In genomic region chrX:56763556-56764152, GRCh38 we compare ENCODE assay signal across 8 cellular contexts. TPM values are rescaled to one million over a fixed set of nuclear protein-coding genes. Genes with fewer than 3 reads are reported as not detected.
A peak's percentile ranks its signal among the peaks of the same experiment; 100 is the strongest.
DNase-seq lines count a peak whose midpoint lies in the region; ATAC-seq and TF ChIP-seq lines count a peak whose summit lies in the region.

No MANE protein-coding gene starts in this region.

- TF ChIP-seq CTCF in activated CD8-positive, alpha-beta T cell treated with anti-CD3 and anti-CD28 coated beads for 36 hours (IDR thresholded peaks at IDR 0.05) = no peak
- no peak for TF ChIP-seq CTCF in PC-9 (conservative IDR thresholded peaks at IDR 0.05)

- H3K9me2 ChIP-seq in PC-9 (ENCODE audit: insufficient read depth) = no peaks in the 10 kb centered on the region

- H3K4me2 ChIP-seq in PC-9 = no peak overlapping the region

- H3K4me3 Mint-ChIP-seq in activated CD8-positive, alpha-beta T cell treated with anti-CD3 and anti-CD28 coated beads for 36 hours = no peak overlapping the region

- no peaks in the 10 kb centered on the region for H3K36me3 ChIP-seq in PC-9 (ENCODE audit: low read depth)

- H3K27me3 ChIP-seq in PC-9 (ENCODE audit: insufficient read depth, low read depth) = no peaks in the 10 kb centered on the region

- H3K79me2 ChIP-seq in PC-9 (ENCODE audit: low read depth) = no peaks in the 10 kb centered on the region

- no peaks in the 10 kb centered on the region for H3K9me3 ChIP-seq in PC-9 (ENCODE audit: insufficient read depth, low read depth)

- H3K9me3 Mint-ChIP-seq in activated CD8-positive, alpha-beta T cell treated with anti-CD3 and anti-CD28 coated beads for 36 hours = no peaks in the 10 kb centered on the region

- H3K36me3 Mint-ChIP-seq in activated CD8-positive, alpha-beta T cell treated with anti-CD3 and anti-CD28 coated beads for 36 hours (ENCODE audit: low read depth) = peaks cover 10% of the 10 kb centered on the region

- peak overlapping the region; percentile 94 for H3K27ac Mint-ChIP-seq in activated CD8-positive, alpha-beta T cell treated with anti-CD3 and anti-CD28 coated beads for 36 hours

- H3K27me3 Mint-ChIP-seq in activated CD8-positive, alpha-beta T cell treated with anti-CD3 and anti-CD28 coated beads for 36 hours = no peaks in the 10 kb centered on the region

- DNase-seq in cardiac septum (ENCODE audit: low spot score) (peak; percentile 88), Right ventricle myocardium superior (no peak), inferior parietal cortex (ENCODE audit: extremely low spot score) (peak; percentile 61), stromal cell of bone marrow (ENCODE audit: low read depth) (peak; percentile 43), NCI-H146 (lab: John Stamatoyannopoulos, UW) (no peak), PC-9 (no peak)
- no peak for DNase-seq in activated CD8-positive, alpha-beta T cell treated with anti-CD3 and anti-CD28 coated beads for 36 hours

- no peak overlapping the region for H2AFZ ChIP-seq in PC-9

- H3K4me1 Mint-ChIP-seq in activated CD8-positive, alpha-beta T cell treated with anti-CD3 and anti-CD28 coated beads for 36 hours (ENCODE audit: low read depth) = peaks cover 54% of the 10 kb centered on the region

- BruUV-seq in PC-9 (replicated peaks; lab: Mats Ljungman, UMichigan) = no TSS peak

- H3K4me3 ChIP-seq in PC-9 = no peak overlapping the region

- no peaks in the 10 kb centered on the region for H4K20me1 ChIP-seq in PC-9 (ENCODE audit: insufficient read depth)

- no peaks in the 10 kb centered on the region for H3K4me1 ChIP-seq in PC-9 (replicated peaks; ENCODE audit: insufficient read depth)

- CTCF ChIA-PET in activated CD8-positive, alpha-beta T cell treated with anti-CD3 and anti-CD28 coated beads for 36 hours (lab: Charles Lee) = no interaction called here
- CTCF ChIA-PET in PC-9 (lab: Charles Lee) = interaction anchor here (0.9 to 1.0 kb wide), 2 partner anchors 36 to 215 kb away, joined by 3 to 4 read pairs; no protein-coding TSS in a partner anchor

- intact Hi-C loops in cardiac septum (cut with DNase I) (loop anchor here (10.0 kb wide), 1 partner anchor 211 kb away; no protein-coding TSS in a partner anchor), Right ventricle myocardium superior (cut with DNase I) (no loop called here), PC-9 (cut with micrococcal nuclease; ENCODE audit: unreplicated experiment) (loop anchor here (10.0 kb wide), 7 partner anchors 211 to 1261 kb away; partner anchors contain the start of genes FAAH2 and ZXDA)
- intact Hi-C loops in activated CD8-positive, alpha-beta T cell treated with anti-CD3 and anti-CD28 coated beads for 36 hours (cut with micrococcal nuclease) = no loop called here

- ATAC-seq in Right ventricle myocardium superior (ENCODE audit: poor library complexity) = no peak
- no peak for ATAC-seq in activated CD8-positive, alpha-beta T cell treated with anti-CD3 and anti-CD28 coated beads for 36 hours
- no peak for ATAC-seq in HG03108 (IDR thresholded peaks at IDR 0.05; ENCODE audit: unreplicated experiment)

- no peak overlapping the region for H3K27ac ChIP-seq in PC-9

- POLR2A ChIA-PET in activated CD8-positive, alpha-beta T cell treated with anti-CD3 and anti-CD28 coated beads for 36 hours (lab: Charles Lee) = interaction anchor here (1.0 kb wide), 1 partner anchor 310 kb away, joined by 3 read pairs; no protein-coding TSS in a partner anchor
- POLR2A ChIA-PET in PC-9 (lab: Charles Lee; ENCODE audit: unreplicated experiment) = no interaction called here

- H3F3A ChIP-seq in PC-9 (ENCODE audit: insufficient read depth, low read depth) = no peaks in the 10 kb centered on the region

RNA-seq across cellular contexts. Expression of gene NBDY, which starts 34.6 kb away (rescaled TPM):
- total RNA-seq in cardiac septum (29.9 TPM), Right ventricle myocardium superior (22.3 TPM), PC-9 (2021) (76.6 and 99.3 TPM in 2 replicates)
- 10 to 100 TPM; 31.6 to 36.8 TPM for total RNA-seq in activated CD8-positive, alpha-beta T cell treated with anti-CD3 and anti-CD28 coated beads for 36 hours

Comparison
In these comparisons a context has a peak if more than half of its experiments do, and no peak if none do; other contexts are left out.
1. DNase-seq: peak in cardiac septum (single experiment), inferior parietal cortex (single experiment) and stromal cell of bone marrow (single experiment); none in Right ventricle myocardium superior (single experiment), activated CD8-positive, alpha-beta T cell treated with anti-CD3 and anti-CD28 coated beads for 36 hours (single experiment), NCI-H146 (single experiment) and PC-9 (0 of 2).
2. intact Hi-C loops: an anchor here in cardiac septum (10.0 kb wide) and PC-9 (10.0 kb wide); none called in Right ventricle myocardium superior and activated CD8-positive, alpha-beta T cell treated with anti-CD3 and anti-CD28 coated beads for 36 hours.